ENCODE assay signal across 1 cellular context in genomic region chr5:141715340-141715905, GRCh38.
TF ChIP-seq lines count a peak whose summit lies in the region.

No MANE protein-coding gene starts in this region.

TF ChIP-seq in HCT116, 20 proteins besides CTCF, POLR2A, EP300 and RAD21 (continued from another document):
- TF ChIP-seq, protein P1, sequence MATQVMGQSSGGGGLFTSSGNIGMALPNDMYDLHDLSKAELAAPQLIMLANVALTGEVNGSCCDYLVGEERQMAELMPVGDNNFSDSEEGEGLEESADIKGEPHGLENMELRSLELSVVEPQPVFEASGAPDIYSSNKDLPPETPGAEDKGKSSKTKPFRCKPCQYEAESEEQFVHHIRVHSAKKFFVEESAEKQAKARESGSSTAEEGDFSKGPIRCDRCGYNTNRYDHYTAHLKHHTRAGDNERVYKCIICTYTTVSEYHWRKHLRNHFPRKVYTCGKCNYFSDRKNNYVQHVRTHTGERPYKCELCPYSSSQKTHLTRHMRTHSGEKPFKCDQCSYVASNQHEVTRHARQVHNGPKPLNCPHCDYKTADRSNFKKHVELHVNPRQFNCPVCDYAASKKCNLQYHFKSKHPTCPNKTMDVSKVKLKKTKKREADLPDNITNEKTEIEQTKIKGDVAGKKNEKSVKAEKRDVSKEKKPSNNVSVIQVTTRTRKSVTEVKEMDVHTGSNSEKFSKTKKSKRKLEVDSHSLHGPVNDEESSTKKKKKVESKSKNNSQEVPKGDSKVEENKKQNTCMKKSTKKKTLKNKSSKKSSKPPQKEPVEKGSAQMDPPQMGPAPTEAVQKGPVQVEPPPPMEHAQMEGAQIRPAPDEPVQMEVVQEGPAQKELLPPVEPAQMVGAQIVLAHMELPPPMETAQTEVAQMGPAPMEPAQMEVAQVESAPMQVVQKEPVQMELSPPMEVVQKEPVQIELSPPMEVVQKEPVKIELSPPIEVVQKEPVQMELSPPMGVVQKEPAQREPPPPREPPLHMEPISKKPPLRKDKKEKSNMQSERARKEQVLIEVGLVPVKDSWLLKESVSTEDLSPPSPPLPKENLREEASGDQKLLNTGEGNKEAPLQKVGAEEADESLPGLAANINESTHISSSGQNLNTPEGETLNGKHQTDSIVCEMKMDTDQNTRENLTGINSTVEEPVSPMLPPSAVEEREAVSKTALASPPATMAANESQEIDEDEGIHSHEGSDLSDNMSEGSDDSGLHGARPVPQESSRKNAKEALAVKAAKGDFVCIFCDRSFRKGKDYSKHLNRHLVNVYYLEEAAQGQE (IDR thresholded peaks at IDR 0.05; ENCODE audit: low read depth): no peak
- TF ChIP-seq EGR1 (IDR thresholded peaks at IDR 0.05; ENCODE audit: low read depth): no peak
- TF ChIP-seq, protein P2, sequence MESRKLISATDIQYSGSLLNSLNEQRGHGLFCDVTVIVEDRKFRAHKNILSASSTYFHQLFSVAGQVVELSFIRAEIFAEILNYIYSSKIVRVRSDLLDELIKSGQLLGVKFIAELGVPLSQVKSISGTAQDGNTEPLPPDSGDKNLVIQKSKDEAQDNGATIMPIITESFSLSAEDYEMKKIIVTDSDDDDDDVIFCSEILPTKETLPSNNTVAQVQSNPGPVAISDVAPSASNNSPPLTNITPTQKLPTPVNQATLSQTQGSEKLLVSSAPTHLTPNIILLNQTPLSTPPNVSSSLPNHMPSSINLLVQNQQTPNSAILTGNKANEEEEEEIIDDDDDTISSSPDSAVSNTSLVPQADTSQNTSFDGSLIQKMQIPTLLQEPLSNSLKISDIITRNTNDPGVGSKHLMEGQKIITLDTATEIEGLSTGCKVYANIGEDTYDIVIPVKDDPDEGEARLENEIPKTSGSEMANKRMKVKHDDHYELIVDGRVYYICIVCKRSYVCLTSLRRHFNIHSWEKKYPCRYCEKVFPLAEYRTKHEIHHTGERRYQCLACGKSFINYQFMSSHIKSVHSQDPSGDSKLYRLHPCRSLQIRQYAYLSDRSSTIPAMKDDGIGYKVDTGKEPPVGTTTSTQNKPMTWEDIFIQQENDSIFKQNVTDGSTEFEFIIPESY (IDR thresholded peaks at IDR 0.05; ENCODE audit: extremely low read depth, insufficient replicate concordance, low read length): no peak
- TF ChIP-seq YY1 (IDR thresholded peaks at IDR 0.05; ENCODE audit: extremely low read depth, insufficient replicate concordance, low read depth, low read length): no peak
- TF ChIP-seq FOSL1 (IDR thresholded peaks at IDR 0.05; ENCODE audit: low read depth): no peak
